Comparison of ENCODE assay signal across 12 cellular contexts in the genomic region with DNA sequence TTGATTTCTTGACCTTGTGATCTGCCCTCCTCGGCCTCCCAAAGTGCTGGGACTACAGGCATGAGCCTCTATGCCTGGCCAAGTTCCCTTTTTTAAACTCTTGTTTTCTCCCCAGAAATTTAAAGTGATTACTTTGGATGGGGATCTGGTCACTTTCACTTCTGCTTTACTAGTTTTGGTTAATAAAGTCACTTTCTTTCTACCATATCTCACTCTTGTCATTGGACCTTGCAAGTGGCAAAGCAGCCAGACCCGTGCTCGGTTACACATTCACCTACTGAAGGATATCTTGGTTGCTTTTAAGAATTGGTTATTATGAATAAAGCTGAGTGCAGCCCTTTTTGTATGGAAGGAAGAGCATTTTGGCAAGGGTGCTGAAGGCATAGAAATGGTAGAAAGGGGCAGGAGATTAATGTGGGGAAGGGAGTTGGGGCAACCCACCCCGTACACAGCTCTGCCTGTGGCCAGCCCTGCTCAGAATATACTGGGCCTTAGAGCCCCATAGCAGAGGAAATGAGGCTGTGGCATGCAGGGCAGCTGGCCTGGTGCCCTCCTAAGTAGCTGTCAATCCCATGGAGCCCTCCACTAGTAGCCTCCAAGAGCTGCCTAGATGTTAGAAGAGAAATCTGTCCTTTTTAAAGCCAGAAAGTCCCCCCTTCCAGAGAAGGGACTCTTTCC. TPM values are rescaled to one million over a fixed set of nuclear protein-coding genes. Genes with fewer than 3 reads are reported as not detected.
DNase-seq lines count a peak whose midpoint lies in the region; ATAC-seq, FAIRE-seq and TF ChIP-seq lines count a peak whose summit lies in the region.
"Had no signal": no experiment of that assay in that cellular context is flagged by ENCODE, and none has a peak within 500 bp of the region (broad histone marks: within the 10 kb centered on the region; RNA-seq: fewer than 3 reads in every experiment).

No MANE protein-coding gene starts in this region.

- no peaks in the 10 kb centered on the region; the same call in 2 of the 3 replicates for H3K9me3 ChIP-seq in GM12878 (replicated peaks; ENCODE audit: control insufficient read depth, insufficient read depth, low read length)
- H3K9me3 ChIP-seq in effector memory CD4-positive, alpha-beta T cell (ENCODE audit: control insufficient read depth, low read length), result no peaks in the 10 kb centered on the region

- no peak for TF ChIP-seq RAD21 in GM12878 (IDR thresholded peaks at IDR 0.05; ENCODE audit: insufficient read depth, low read depth, low read length)

- H3K4me3 Mint-ChIP-seq in type B pancreatic cell, result no peak overlapping the region

- TF ChIP-seq POLR2A in GM12878 (IDR thresholded peaks at IDR 0.05; ENCODE audit: low read depth, low read length), result no peak

- H3K9ac ChIP-seq in GM12878 (ENCODE audit: control insufficient read depth, insufficient read depth, low read length), result 0 out of 2 replicates have a peak overlapping the region, but pooled peaks have one; percentile 2

- RAD21 ChIA-PET in GM12878 (lab: Charles Lee; ENCODE audit: unreplicated experiment), result interaction anchor here (0.6 to 5.5 kb wide), 16 partner anchors 11 to 265 kb away, joined by 3 to 49 read pairs (median 6); a partner anchor contains a TSS

- intact Hi-C loops in GM12878 (cut with micrococcal nuclease; ENCODE audit: unreplicated experiment), result loop anchor here (1.0 to 2.0 kb wide), 2 partner anchors 24 to 58 kb away; no protein-coding TSS in a partner anchor

- ATAC-seq in GM18508 (IDR thresholded peaks at IDR 0.05; ENCODE audit: insufficient read depth, unreplicated experiment) (peak; percentile 91), GM21390 (IDR thresholded peaks at IDR 0.05; ENCODE audit: unreplicated experiment) (peak; percentile 91), HG03196 (IDR thresholded peaks at IDR 0.05; ENCODE audit: unreplicated experiment) (peak; percentile 88), GM12878 (peak; percentile 96)

- H3K27me3 Mint-ChIP-seq in type B pancreatic cell, result peaks cover 7% of the 10 kb centered on the region

- H3K36me3 Mint-ChIP-seq in type B pancreatic cell, result no peaks in the 10 kb centered on the region

- H4K20me1 ChIP-seq in GM12878 (ENCODE audit: control insufficient read depth, insufficient read depth), result no peaks in the 10 kb centered on the region

- no peak overlapping the region for H2AFZ ChIP-seq in GM12878 (ENCODE audit: control insufficient read depth, low read depth, low read length)

- POLR2A ChIA-PET in GM12878 (lab: Charles Lee), result interaction anchor here (0.5 to 2.8 kb wide), 13 partner anchors 12 to 265 kb away, joined by 3 to 12 read pairs (median 4); a partner anchor contains a TSS

- SMC1A ChIA-PET in GM12878 (lab: Charles Lee; ENCODE audit: uncharacterized antibody, unreplicated experiment), result interaction anchor here (0.6 to 6.8 kb wide), 24 partner anchors 9 to 257 kb away, joined by 3 to 72 read pairs (median 4); no protein-coding TSS in a partner anchor

- peak; percentile 71 to 87 for TF ChIP-seq EP300 in GM12878 (IDR thresholded peaks at IDR 0.05; ENCODE audit: borderline replicate concordance in 1 of 2, control insufficient read depth in 1 of 2, low read depth in 2 of 2, low read length in 2 of 2)

- in situ Hi-C loops in GM12878 (cut with MboI), result no loop called here
- in situ Hi-C loops in ACHN (cut with HindIII; ENCODE audit: low pct_ligation_motif_present, low pct_unique_long_range_greater_than_20kb, low sequenced_read_pairs), result no loop called here

- no peaks in the 10 kb centered on the region for H3K4me1 Mint-ChIP-seq in type B pancreatic cell (ENCODE audit: unreplicated experiment)

- no peak overlapping the region for H3K27ac Mint-ChIP-seq in type B pancreatic cell

- H3K27me3 ChIP-seq in GM12878 (replicated peaks in 1 of 2; ENCODE audit: control insufficient read depth in 2 of 2, insufficient read depth in 2 of 2, low read length in 1 of 2), result no peaks in the 10 kb centered on the region
- H3K27me3 ChIP-seq in effector memory CD4-positive, alpha-beta T cell (replicated peaks; ENCODE audit: control insufficient read depth, insufficient read depth, low read length, poor library complexity, severe bottlenecking), result no peaks in the 10 kb centered on the region

- H3K79me2 ChIP-seq in GM12878 (ENCODE audit: control insufficient read depth, insufficient read depth, low read length), result no peaks in the 10 kb centered on the region

- DNase-seq in GM12878 (ENCODE audit: low read depth, low spot score) (peak; percentile 87), type B pancreatic cell (ENCODE audit: extremely low spot score, unreplicated experiment) (no peak), ACHN (no peak)
- DNase-seq in effector memory CD4-positive, alpha-beta T cell, result no peak
- no peak for DNase-seq in activated effector memory CD4-positive, alpha-beta T cell treated with Interleukin-2 at 50 U/mL for 16 hours
- DNase-seq: activated T-cell treated with anti-CD3 and anti-CD28 coated beads, Interleukin-2, amount 50 U/mL, for 1 hour; GDM1 had no signal

- H3K4me1 ChIP-seq in GM12878 (ENCODE audit: control insufficient read depth, insufficient read depth, low read length), result peaks cover 11% of the 10 kb centered on the region
- peaks cover 15% of the 10 kb centered on the region for H3K4me1 ChIP-seq in effector memory CD4-positive, alpha-beta T cell (ENCODE audit: control insufficient read depth, insufficient read depth, low read length, poor library complexity, severe bottlenecking)

- H3K4me3 ChIP-seq in GM12878, result peak overlapping the region; percentile 14; the same call in 1 of the 2 replicates
- H3K4me3 ChIP-seq in effector memory CD4-positive, alpha-beta T cell (ENCODE audit: insufficient read depth, low read depth, low read length, poor library complexity, severe bottlenecking), result no peak overlapping the region

- H3K9me3 Mint-ChIP-seq in type B pancreatic cell, result peaks cover 2% of the 10 kb centered on the region

- peak overlapping the region; percentile 57 for H3K27ac ChIP-seq in GM12878 (ENCODE audit: control insufficient read depth, insufficient read depth)
- H3K27ac ChIP-seq in effector memory CD4-positive, alpha-beta T cell (ENCODE audit: insufficient read depth, low read length, poor library complexity, severe bottlenecking), result no peak overlapping the region

- no peaks in the 10 kb centered on the region for H3K36me3 ChIP-seq in GM12878 (ENCODE audit: control insufficient read depth in 2 of 2, insufficient read depth in 2 of 2, low read length in 1 of 2)
- no peaks in the 10 kb centered on the region for H3K36me3 ChIP-seq in effector memory CD4-positive, alpha-beta T cell (ENCODE audit: control insufficient read depth, insufficient read depth, low read length)

- peak overlapping the region; percentile 71 for H3K4me2 ChIP-seq in GM12878 (ENCODE audit: control insufficient read depth, insufficient read depth)

- no TSS peak for BruUV-seq in GM12878 (replicated peaks; lab: Mats Ljungman, UMichigan)

- CTCF ChIA-PET in GM12878 (lab: Yijun Ruan, JAX), result interaction anchor here (0.6 to 7.6 kb wide), 18 partner anchors 9 to 247 kb away, joined by 3 to 68 read pairs (median 4); no protein-coding TSS in a partner anchor

- peak; percentile 66 for FAIRE-seq in GM12878 (lab: Jason Lieb, UNC)
- FAIRE-seq: endothelial cell of umbilical vein, urothelium cell line had no signal

- WGBS in GM12878 (ENCODE audit: insufficient coverage, insufficient replicate concordance, low lambda C conversion rate, missing lambda C conversion rate), result 2% methylated on average over 4 of the region's 4 CpGs

- no peak for TF ChIP-seq CTCF in GM12878 (IDR thresholded peaks at IDR 0.05 in 2 of 3, conservative IDR thresholded peaks at IDR 0.05 in 1 of 3; ENCODE audit: control insufficient read depth in 2 of 3, extremely low read depth in 1 of 3, insufficient read depth in 1 of 3, low read depth in 3 of 3, low read length in 3 of 3)
- TF ChIP-seq CTCF in type B pancreatic cell (conservative IDR thresholded peaks at IDR 0.05), result no peak

TF ChIP-seq in GM12878, 131 proteins besides CTCF, POLR2A, EP300 and RAD21 (continues in another document):
- TF ChIP-seq, protein P1, sequence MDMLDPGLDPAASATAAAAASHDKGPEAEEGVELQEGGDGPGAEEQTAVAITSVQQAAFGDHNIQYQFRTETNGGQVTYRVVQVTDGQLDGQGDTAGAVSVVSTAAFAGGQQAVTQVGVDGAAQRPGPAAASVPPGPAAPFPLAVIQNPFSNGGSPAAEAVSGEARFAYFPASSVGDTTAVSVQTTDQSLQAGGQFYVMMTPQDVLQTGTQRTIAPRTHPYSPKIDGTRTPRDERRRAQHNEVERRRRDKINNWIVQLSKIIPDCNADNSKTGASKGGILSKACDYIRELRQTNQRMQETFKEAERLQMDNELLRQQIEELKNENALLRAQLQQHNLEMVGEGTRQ (IDR thresholded peaks at IDR 0.05; ENCODE audit: borderline replicate concordance, low read depth, low read length), result no peak
- TF ChIP-seq ZNF217 (IDR thresholded peaks at IDR 0.05), result peak; percentile 59

RNA-seq across cellular contexts. Expression of a gene that starts 40.7 kb away (rescaled TPM):
- total RNA-seq in GM12878 (2013; cell fraction: nucleolus; rRNA removed), result 0.67 TPM in 1 of 2 replicates, not detected in the other
- total RNA-seq in GM12878 (2014; rRNA removed), result 1.4 and 3.1 TPM in 2 replicates
- 4.1 and 4.8 TPM in 2 replicates for total RNA-seq in GM12878 (2014; rRNA removed; fragmentation: Illumina TruSeq; extraction: Trizol)
- 2.4 and 2.9 TPM in 2 replicates for total RNA-seq in GM12878 (2021)
- polyA plus RNA-seq in GM12878 (2011; ENCODE audit: low read depth), result not detected
- polyA plus RNA-seq in GM12878 (2011; rRNA removed), result 0.12 and 0.15 TPM in 2 replicates
- polyA plus RNA-seq in GM12878 (2011; cell fraction: cytosol; rRNA removed), result 0.07 and 0.13 TPM in 2 replicates
- polyA plus RNA-seq in GM12878 (2011; cell fraction: nucleus; rRNA removed), result 0.15 TPM in 1 of 2 replicates, not detected in the other
- not detected in 2 replicates for polyA plus RNA-seq in GM12878 (2012)
- polyA plus RNA-seq in GM12878 (2014; fragmentation: Illumina TruSeq; extraction: Trizol), result 4.2 and 8.8 TPM in 2 replicates
- polyA plus RNA-seq in GM12878 (2014; fragmentation: Nextera tagmentation; extraction: Ambion mirVana), result 1 to 10 TPM; 3.0 to 4.3 TPM
- polyA plus RNA-seq in GM12878 (2014; rRNA removed), result 1.8 and 2.7 TPM in 2 replicates
- 1 to 10 TPM; 1.1 to 1.6 TPM for polyA plus RNA-seq in GM12878 (2016; fragmentation: Nextera tagmentation; extraction: Ambion mirVana)
- 0.15 TPM in 1 of 2 replicates, not detected in the other for polyA minus RNA-seq in GM12878 (2011; rRNA and poly(A)+ RNA removed)
- not detected in 2 replicates for polyA minus RNA-seq in GM12878 (2011; cell fraction: cytosol; rRNA and poly(A)+ RNA removed)
- not detected in 2 replicates for polyA minus RNA-seq in GM12878 (2011; cell fraction: nucleus; rRNA and poly(A)+ RNA removed)
- 0.17 TPM in 1 of 2 replicates, not detected in the other for total RNA-seq in type B pancreatic cell (ENCODE audit: low replicate concordance)
- total RNA-seq: endothelial cell of umbilical vein had no signal
- polyA plus RNA-seq: endothelial cell of umbilical vein had no signal
